ENCODE assay signal across 27 cellular contexts in genomic region chr10:120998782-120999285, GRCh38.
"Had no signal": no experiment of that assay in that cellular context is flagged by ENCODE, and none has a peak within 500 bp of the region (broad histone marks: within the 10 kb centered on the region; RNA-seq: fewer than 3 reads in every experiment).

No MANE protein-coding gene starts in this region.

- H3K36me3 Mint-ChIP-seq: naive thymus-derived CD4-positive, alpha-beta T cell; natural killer cell treated with Interleukin-12 subunit alpha and Interleukin-12 subunit beta and Interleukin-15 and Interleukin-18, amount 100 ng/mL, for 72 hours; stimulated activated memory B cell treated with anti-CD40 and anti-IgM and Interleukin-4, amounts not matched to agents 10 μg/mL and 1 μg/mL and 100 μg/mL, for 72 hours had no signal

- H3K4me1 Mint-ChIP-seq: immature natural killer cell; stimulated activated memory B cell treated with anti-CD40 and anti-IgM and Interleukin-4, amounts not matched to agents 10 μg/mL and 1 μg/mL and 100 μg/mL, for 72 hours had no signal

- H3K27ac Mint-ChIP-seq: immature natural killer cell; mesothelial cell of epicardium; naive thymus-derived CD4-positive, alpha-beta T cell; natural killer cell treated with Interleukin-12 subunit alpha and Interleukin-12 subunit beta and Interleukin-15 and Interleukin-18, amount 100 ng/mL, for 72 hours; stimulated activated memory B cell treated with anti-CD40 and anti-IgM and Interleukin-4, amounts not matched to agents 10 μg/mL and 1 μg/mL and 100 μg/mL, for 72 hours had no signal

- H3K27me3 ChIP-seq: left lung, right atrium auricular region, right lobe of liver, tibial artery, upper lobe of right lung had no signal

- H3K4me3 ChIP-seq: left lung, lung, mucosa of descending colon, right atrium auricular region, right lobe of liver, smooth muscle cell, suprapubic skin, thoracic aorta, tibial artery, upper lobe of right lung had no signal

- ATAC-seq: left colon; left lung; mucosa of descending colon; naive thymus-derived CD4-positive, alpha-beta T cell; right lobe of liver; stimulated activated memory B cell treated with anti-CD40 and anti-IgM and Interleukin-4, amounts not matched to agents 10 μg/mL and 1 μg/mL and 100 μg/mL, for 72 hours; upper lobe of right lung had no signal

- H3K4me1 ChIP-seq: left lung, right atrium auricular region, right lobe of liver, suprapubic skin, tibial artery, upper lobe of right lung had no signal

- H3K4me3 Mint-ChIP-seq: immature natural killer cell; mesothelial cell of epicardium; naive thymus-derived CD4-positive, alpha-beta T cell; natural killer cell treated with Interleukin-12 subunit alpha and Interleukin-12 subunit beta and Interleukin-15 and Interleukin-18, amount 100 ng/mL, for 72 hours; stimulated activated memory B cell treated with anti-CD40 and anti-IgM and Interleukin-4, amounts not matched to agents 10 μg/mL and 1 μg/mL and 100 μg/mL, for 72 hours had no signal

- H3K27ac ChIP-seq: left lung, parathyroid adenoma, right atrium auricular region, right lobe of liver, suprapubic skin, thoracic aorta, tibial artery, upper lobe of right lung had no signal

- DNase-seq: hypothalamus; immature natural killer cell; kidney; left colon; left lung; mesendoderm; mucosa of descending colon; naive thymus-derived CD4-positive, alpha-beta T cell; nucleus accumbens; right lobe of liver; stimulated activated CD4-positive, alpha-beta T cell treated with anti-CD3 and anti-CD28 coated beads, Interleukin-1b, Interleukin-23, amount 100 ng/mL, for 48 hours; stimulated activated CD4-positive, alpha-beta T cell treated with anti-CD3 and anti-CD28 coated beads, Interleukin-2, amount 100 ng/mL, for 48 hours; stimulated activated CD4-positive, alpha-beta T cell treated with anti-CD3 and anti-CD28 coated beads, Interleukin-4, amount 100 ng/mL, for 4 hours; stimulated activated CD8-positive, alpha-beta memory T cell treated with anti-CD3 and anti-CD28 coated beads, Interleukin-4, amount 100 ng/mL, for 48 hours; stimulated activated naive CD4-positive, alpha-beta T cell treated with Interleukin-2 at 50 U/mL for 16 hours; tibial artery; trophoblast cell; upper lobe of right lung had no signal

- H3K36me3 ChIP-seq: left lung, right atrium auricular region, right lobe of liver, suprapubic skin, thoracic aorta, tibial artery, upper lobe of right lung had no signal

- H3K9me3 ChIP-seq: mucosa of descending colon, right lobe of liver, suprapubic skin, tibial artery, upper lobe of right lung had no signal
